In genomic region chr2:231780909-231781797, GRCh38 we compare ENCODE assay signal across 1 cellular context.
A peak's percentile ranks its signal among the peaks of the same experiment; 100 is the strongest.
TF ChIP-seq lines count a peak whose summit lies in the region.

TSS of gene PDE6D (minus strand) at chr2:231781282. CDS start at chr2:231781114, 168 bp downstream.

TF ChIP-seq in IMR-90, 13 proteins besides CTCF, POLR2A, EP300 and RAD21:
- TF ChIP-seq USF2 (IDR thresholded peaks at IDR 0.05; ENCODE audit: low read depth, low read length): no peak
- 0 out of 2 replicates have a peak, but pooled peaks have one; percentile 42 for TF ChIP-seq MXI1 (IDR thresholded peaks at IDR 0.05; ENCODE audit: borderline replicate concordance, low read depth, low read length)
- TF ChIP-seq FOS (IDR thresholded peaks at IDR 0.05; ENCODE audit: low read depth, low read length): peak; percentile 77
